13 cellular contexts compared by ENCODE assay signal in the genomic region with DNA sequence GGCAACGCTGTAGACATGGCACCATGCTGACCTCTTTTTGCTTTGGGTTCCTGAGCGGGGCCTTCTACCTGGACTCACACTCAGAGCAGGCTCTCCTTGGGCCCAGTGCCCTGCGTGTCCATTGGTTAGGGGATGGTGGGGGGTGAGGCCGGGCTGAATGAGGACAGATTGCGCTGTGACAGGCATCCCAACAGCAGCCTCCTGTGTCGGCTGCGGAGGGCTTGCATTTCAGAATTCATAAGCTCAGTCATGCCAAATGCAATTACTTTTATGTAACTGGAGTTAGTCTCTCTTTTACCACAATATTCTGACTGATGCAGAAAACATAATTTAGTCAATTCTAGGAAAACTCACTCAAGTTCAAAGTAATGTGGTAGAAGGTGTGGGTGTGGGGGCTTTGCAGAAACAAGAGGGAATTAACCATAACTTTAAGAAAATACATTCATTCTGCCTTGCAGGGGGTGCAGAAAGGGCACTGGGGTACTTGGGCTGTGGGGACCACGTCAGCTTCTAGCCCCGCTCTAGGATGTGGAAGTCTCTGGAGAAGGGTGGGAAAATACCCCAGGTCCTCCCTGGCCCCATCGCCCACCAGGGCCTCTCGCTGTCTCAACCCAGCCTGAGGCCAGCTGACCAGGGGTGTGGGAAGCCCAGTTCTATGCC.
"Had no signal": no experiment of that assay in that cellular context is flagged by ENCODE, and none has a peak within 500 bp of the region (broad histone marks: within the 10 kb centered on the region; RNA-seq: fewer than 3 reads in every experiment).

No MANE protein-coding gene starts in this region.

- H3K27ac Mint-ChIP-seq: activated naive CD4-positive, alpha-beta T cell treated with anti-CD3 and anti-CD28 coated beads, Interleukin-2, amount 50 U/mL, for 24 hours had no signal

- H3K4me3 Mint-ChIP-seq: activated naive CD4-positive, alpha-beta T cell treated with anti-CD3 and anti-CD28 coated beads, Interleukin-2, amount 50 U/mL, for 24 hours had no signal

- DNase-seq: dermis blood vessel endothelial cell; hippocampal formation; left colon; naive thymus-derived CD4-positive, alpha-beta T cell; occipital lobe; right lobe of liver; SIG-M5; stimulated activated CD4-positive, alpha-beta T cell treated with anti-CD3 and anti-CD28 coated beads, Interleukin-12 subunit alpha, Interleukin-12 subunit beta, amount 100 ng/mL, for 4 hours; stimulated activated CD4-positive, alpha-beta T cell treated with anti-CD3 and anti-CD28 coated beads, Interleukin-2, amount 100 ng/mL, for 48 hours; stomach; uterus had no signal

- H3K27me3 Mint-ChIP-seq: activated naive CD4-positive, alpha-beta T cell treated with anti-CD3 and anti-CD28 coated beads, Interleukin-2, amount 50 U/mL, for 24 hours had no signal

- H3K27ac ChIP-seq: psoas muscle, right lobe of liver, stomach, uterus had no signal

- H3K4me1 ChIP-seq: psoas muscle, right lobe of liver, stomach, uterus had no signal

- H3K27me3 ChIP-seq: right lobe of liver, uterus had no signal

- ATAC-seq: left colon; naive thymus-derived CD4-positive, alpha-beta T cell; psoas muscle; right lobe of liver had no signal

- H3K4me3 ChIP-seq: psoas muscle, right lobe of liver, stomach, uterus had no signal

- H3K9me3 ChIP-seq: psoas muscle, right lobe of liver, uterus had no signal

- H3K36me3 ChIP-seq: right lobe of liver, stomach, uterus had no signal

- H3K36me3 Mint-ChIP-seq: activated naive CD4-positive, alpha-beta T cell treated with anti-CD3 and anti-CD28 coated beads, Interleukin-2, amount 50 U/mL, for 24 hours; naive thymus-derived CD4-positive, alpha-beta T cell had no signal
